ENCODE assay signal across 10 cellular contexts in genomic region chr12:107929436-107929835, GRCh38.
A peak's percentile ranks its signal among the peaks of the same experiment; 100 is the strongest.
DNase-seq lines count a peak whose midpoint lies in the region; ATAC-seq, FAIRE-seq and TF ChIP-seq lines count a peak whose summit lies in the region.
"Had no signal": no experiment of that assay in that cellular context is flagged by ENCODE, and none has a peak within 500 bp of the region (broad histone marks: within the 10 kb centered on the region; RNA-seq: fewer than 3 reads in every experiment).

No MANE protein-coding gene starts in this region.

- H3K9me3 ChIP-seq in astrocyte (ENCODE audit: insufficient read depth, low read depth, low read length): no peaks in the 10 kb centered on the region
- H3K9me3 ChIP-seq in naive thymus-derived CD4-positive, alpha-beta T cell (ENCODE audit: control insufficient read depth in 2 of 3, low read length in 3 of 3): no peaks in the 10 kb centered on the region

- H3K9ac ChIP-seq in astrocyte (ENCODE audit: low read length): no peak overlapping the region

- H2AFZ ChIP-seq in astrocyte (ENCODE audit: low read depth, low read length): no peak overlapping the region

- no peak overlapping the region for H3K27ac Mint-ChIP-seq in astrocyte (ENCODE audit: unreplicated experiment)
- no peak overlapping the region for H3K27ac Mint-ChIP-seq in naive thymus-derived CD4-positive, alpha-beta T cell
- H3K27ac Mint-ChIP-seq in Calu3 (ENCODE audit: unreplicated experiment): no peak overlapping the region
- no peak overlapping the region for H3K27ac Mint-ChIP-seq in stimulated activated memory B cell treated with anti-CD40 and anti-IgM and Interleukin-4, amounts not matched to agents 10 μg/mL and 1 μg/mL and 100 μg/mL, for 72 hours
- H3K27ac Mint-ChIP-seq: HFFc6 had no signal

- H3K9me3 Mint-ChIP-seq in astrocyte (ENCODE audit: unreplicated experiment): no peaks in the 10 kb centered on the region
- peaks cover 0 to 2% (median 0%) of the 10 kb centered on the region in 11 donors for H3K9me3 Mint-ChIP-seq in naive thymus-derived CD4-positive, alpha-beta T cell
- no peaks in the 10 kb centered on the region for H3K9me3 Mint-ChIP-seq in Calu3 (ENCODE audit: low read depth, unreplicated experiment)
- H3K9me3 Mint-ChIP-seq in stimulated activated memory B cell treated with anti-CD40 and anti-IgM and Interleukin-4, amounts not matched to agents 10 μg/mL and 1 μg/mL and 100 μg/mL, for 72 hours: no peaks in the 10 kb centered on the region

- H4K20me1 ChIP-seq in astrocyte (ENCODE audit: insufficient read depth, low read length): no peaks in the 10 kb centered on the region

- DNase-seq in GM12865 (ENCODE audit: low read depth) (peak; percentile 40), NCI-H2227 (lab: John Stamatoyannopoulos, UW; ENCODE audit: unreplicated experiment) (peak; percentile 86), astrocyte (ENCODE audit: low read depth) (peak; percentile 22), Calu3 (no peak), HK-2 (ENCODE audit: unreplicated experiment) (no peak)
- DNase-seq in naive thymus-derived CD4-positive, alpha-beta T cell: no peak
- DNase-seq: activated T-cell treated with anti-CD3 and anti-CD28 coated beads, Interleukin-2, amount 50 U/mL, for 1 hour; HFFc6 had no signal

- H3K27me3 Mint-ChIP-seq in astrocyte (ENCODE audit: low read depth, unreplicated experiment): peaks cover 8% of the 10 kb centered on the region
- H3K27me3 Mint-ChIP-seq in naive thymus-derived CD4-positive, alpha-beta T cell: peaks cover 7 to 53% (median 42%) of the 10 kb centered on the region in 5 donors
- peaks cover 58% of the 10 kb centered on the region for H3K27me3 Mint-ChIP-seq in Calu3 (ENCODE audit: unreplicated experiment)
- peaks cover 34% of the 10 kb centered on the region for H3K27me3 Mint-ChIP-seq in stimulated activated memory B cell treated with anti-CD40 and anti-IgM and Interleukin-4, amounts not matched to agents 10 μg/mL and 1 μg/mL and 100 μg/mL, for 72 hours

- TF ChIP-seq CTCF in GM12865 (IDR thresholded peaks at IDR 0.05; ENCODE audit: insufficient read depth, low read depth, low read length, missing control alignments) (peak; percentile 26), astrocyte (IDR thresholded peaks at IDR 0.05; ENCODE audit: insufficient read depth, low read depth, low read length) (peak; percentile 29), Calu3 (IDR thresholded peaks at IDR 0.05; ENCODE audit: unreplicated experiment) (no peak)

- ATAC-seq in naive thymus-derived CD4-positive, alpha-beta T cell: peak; percentile 36
- no peak for ATAC-seq in stimulated activated memory B cell treated with anti-CD40 and anti-IgM and Interleukin-4, amounts not matched to agents 10 μg/mL and 1 μg/mL and 100 μg/mL, for 72 hours
- no peak for ATAC-seq in GM18498 (IDR thresholded peaks at IDR 0.05; ENCODE audit: unreplicated experiment)

- CTCF ChIA-PET in naive thymus-derived CD4-positive, alpha-beta T cell (lab: Charles Lee): no interaction called here
- CTCF ChIA-PET in Calu3 (lab: Charles Lee): no interaction called here

- FAIRE-seq in astrocyte (lab: Jason Lieb, UNC): no peak

- H3K36me3 Mint-ChIP-seq in astrocyte (ENCODE audit: low read depth, unreplicated experiment) (no peaks in the 10 kb centered on the region), Calu3 (ENCODE audit: insufficient read depth, unreplicated experiment) (no peaks in the 10 kb centered on the region)
- no peaks in the 10 kb centered on the region for H3K36me3 Mint-ChIP-seq in naive thymus-derived CD4-positive, alpha-beta T cell
- no peaks in the 10 kb centered on the region for H3K36me3 Mint-ChIP-seq in stimulated activated memory B cell treated with anti-CD40 and anti-IgM and Interleukin-4, amounts not matched to agents 10 μg/mL and 1 μg/mL and 100 μg/mL, for 72 hours

- H3K27ac ChIP-seq in astrocyte (ENCODE audit: low read depth, low read length): no peak overlapping the region
- no peak overlapping the region for H3K27ac ChIP-seq in naive thymus-derived CD4-positive, alpha-beta T cell (ENCODE audit: low read depth, low read length)

- BruUV-seq in Calu3 (replicated peaks; lab: Mats Ljungman, UMichigan): no TSS peak

- H3K4me3 ChIP-seq in GM12865 (ENCODE audit: low read depth, low read length): no peak overlapping the region
- no peak overlapping the region for H3K4me3 ChIP-seq in astrocyte (ENCODE audit: insufficient read depth, low read depth, low read length)
- no peak overlapping the region for H3K4me3 ChIP-seq in naive thymus-derived CD4-positive, alpha-beta T cell (ENCODE audit: low read length)

- no peaks in the 10 kb centered on the region for H3K4me1 ChIP-seq in astrocyte (ENCODE audit: insufficient read depth, low read length)
- no peaks in the 10 kb centered on the region for H3K4me1 ChIP-seq in naive thymus-derived CD4-positive, alpha-beta T cell (ENCODE audit: control insufficient read depth in 2 of 2, insufficient read depth in 2 of 2, low read length in 2 of 2)

- intact Hi-C loops in naive thymus-derived CD4-positive, alpha-beta T cell (cut with micrococcal nuclease): no loop called here
- intact Hi-C loops in Calu3 (cut with micrococcal nuclease; ENCODE audit: unreplicated experiment): no loop called here

- no peak overlapping the region for H3K4me2 ChIP-seq in astrocyte (ENCODE audit: low read length)

- POLR2A ChIA-PET in naive thymus-derived CD4-positive, alpha-beta T cell (lab: Charles Lee): no interaction called here

- no peaks in the 10 kb centered on the region for H3K4me1 Mint-ChIP-seq in astrocyte (ENCODE audit: low read depth, unreplicated experiment)
- peaks cover 0 to 1% (median 0%) of the 10 kb centered on the region in 7 donors for H3K4me1 Mint-ChIP-seq in naive thymus-derived CD4-positive, alpha-beta T cell
- H3K4me1 Mint-ChIP-seq in Calu3 (ENCODE audit: low read depth, unreplicated experiment): no peaks in the 10 kb centered on the region
- H3K4me1 Mint-ChIP-seq in stimulated activated memory B cell treated with anti-CD40 and anti-IgM and Interleukin-4, amounts not matched to agents 10 μg/mL and 1 μg/mL and 100 μg/mL, for 72 hours: no peaks in the 10 kb centered on the region

- H3K36me3 ChIP-seq in astrocyte (ENCODE audit: insufficient read depth, low read length): no peaks in the 10 kb centered on the region
- H3K36me3 ChIP-seq in naive thymus-derived CD4-positive, alpha-beta T cell (ENCODE audit: control insufficient read depth in 2 of 3, insufficient read depth in 3 of 3, low read length in 3 of 3): no peaks in the 10 kb centered on the region

- H3K79me2 ChIP-seq in astrocyte (ENCODE audit: insufficient read depth, low read length): no peaks in the 10 kb centered on the region

- peaks cover 3% of the 10 kb centered on the region for H3K27me3 ChIP-seq in astrocyte (ENCODE audit: insufficient read depth, low read length)
- H3K27me3 ChIP-seq in naive thymus-derived CD4-positive, alpha-beta T cell (ENCODE audit: control insufficient read depth in 2 of 2, insufficient read depth in 2 of 2, low read length in 2 of 2): no peaks in the 10 kb centered on the region

- no peak overlapping the region for H3K4me3 Mint-ChIP-seq in astrocyte (ENCODE audit: unreplicated experiment)
- H3K4me3 Mint-ChIP-seq in naive thymus-derived CD4-positive, alpha-beta T cell: no peak overlapping the region
- no peak overlapping the region for H3K4me3 Mint-ChIP-seq in Calu3 (ENCODE audit: low read depth, unreplicated experiment)
- no peak overlapping the region for H3K4me3 Mint-ChIP-seq in stimulated activated memory B cell treated with anti-CD40 and anti-IgM and Interleukin-4, amounts not matched to agents 10 μg/mL and 1 μg/mL and 100 μg/mL, for 72 hours
- H3K4me3 Mint-ChIP-seq: HFFc6 had no signal

Comparison
In these comparisons a context has a peak if more than half of its experiments do, and no peak if none do; other contexts are left out.
1. DNase-seq: peak in GM12865 (single experiment), NCI-H2227 (single experiment) and astrocyte (single experiment); none in naive thymus-derived CD4-positive, alpha-beta T cell (0 of 9), Calu3 (single experiment) and HK-2 (single experiment).